Comparison of ENCODE assay signal across 8 cellular contexts in the genomic region with DNA sequence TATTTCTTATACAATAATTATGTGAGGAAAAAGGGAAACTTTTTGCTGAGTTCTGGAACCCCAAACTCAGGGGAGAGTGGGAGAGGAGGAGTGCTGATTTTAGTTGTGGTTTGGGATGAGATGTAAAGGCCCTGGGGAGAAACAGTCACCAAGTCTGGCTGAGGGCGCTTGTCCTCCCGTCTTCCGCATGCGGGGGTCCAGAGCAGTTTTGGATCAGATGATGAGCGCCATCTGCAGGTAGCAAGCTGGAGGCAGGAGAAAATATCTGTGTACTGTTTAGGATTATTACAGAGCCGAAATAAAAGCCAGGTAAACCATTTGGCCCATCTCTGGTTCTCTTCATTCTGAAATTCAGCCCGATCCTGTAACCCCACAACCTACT. TPM values are rescaled to one million over a fixed set of nuclear protein-coding genes. Genes with fewer than 3 reads are reported as not detected.
DNase-seq lines count a peak whose midpoint lies in the region; ATAC-seq, FAIRE-seq and TF ChIP-seq lines count a peak whose summit lies in the region.

No MANE protein-coding gene starts in this region.

- H3K9ac ChIP-seq in HUES6 (ENCODE audit: low read length) (no peak overlapping the region), mucosa of stomach (ENCODE audit: low read length) (peak overlapping the region; percentile 95)

- H3K9me3 ChIP-seq in HUES6 (ENCODE audit: control insufficient read depth, insufficient read depth, low read depth, low read length) (0 out of 2 replicates have a peak, but pooled peaks cover 5% of the 10 kb centered on the region), mucosa of stomach (ENCODE audit: control insufficient read depth, low read length) (no peaks in the 10 kb centered on the region)

- 0 out of 2 replicates have a peak, but pooled peaks cover 4% of the 10 kb centered on the region for H3K27me3 ChIP-seq in HUES6 (ENCODE audit: control insufficient read depth, insufficient read depth, low read length)
- H3K27me3 ChIP-seq in mucosa of stomach (ENCODE audit: control insufficient read depth, insufficient read depth, low read length) = no peaks in the 10 kb centered on the region

- no peaks in the 10 kb centered on the region for H3K36me3 ChIP-seq in HUES6 (ENCODE audit: control insufficient read depth, insufficient read depth, low read length)
- H3K36me3 ChIP-seq in mucosa of stomach (ENCODE audit: control insufficient read depth, insufficient read depth, low read length) = no peaks in the 10 kb centered on the region

- FAIRE-seq in A204.1 (lab: Jason Lieb, UNC) = peak; percentile 49

- H3K4me1 ChIP-seq in HUES6 (ENCODE audit: control insufficient read depth, insufficient read depth, low read length) (peaks cover 12% of the 10 kb centered on the region), mucosa of stomach (ENCODE audit: control insufficient read depth, insufficient read depth, low read length) (peaks cover 20% of the 10 kb centered on the region)

- H3K27ac ChIP-seq in HUES6 (ENCODE audit: low read depth, low read length) = no peak overlapping the region

- H3K4me3 ChIP-seq in HUES6 (ENCODE audit: low read depth, low read length) (peak overlapping the region; percentile 88), epithelial cell of proximal tubule (ENCODE audit: low read depth, low read length) (peak overlapping the region; percentile 89), mucosa of stomach (ENCODE audit: low read length) (peak overlapping the region; percentile 70)

- peak; percentile 43 for ATAC-seq in GM18517 (IDR thresholded peaks at IDR 0.05; ENCODE audit: unreplicated experiment)

- peak; percentile 72 for DNase-seq in NOMO-1 treated with dmso at 0.1 percent for 144 hours (lab: John Stamatoyannopoulos, UW; ENCODE audit: unreplicated experiment)
- DNase-seq in activated CD8-positive, alpha-beta memory T cell treated with anti-CD3 and anti-CD28 coated beads, Interleukin-2, amount 50 U/mL, for 4 hours = peak; percentile 82
- DNase-seq in epithelial cell of proximal tubule (ENCODE audit: low read depth) = no peak
- DNase-seq in stimulated activated CD8-positive, alpha-beta memory T cell treated with anti-CD3 and anti-CD28 coated beads, Interleukin-4, amount 100 ng/mL, for 24 hours (ENCODE audit: low read depth) = peak; percentile 60

- peak; percentile 87 for TF ChIP-seq CTCF in epithelial cell of proximal tubule (conservative IDR thresholded peaks at IDR 0.05; ENCODE audit: low read depth, low read length)

RNA-seq across cellular contexts. Expression of gene PARP14, which starts 1.6 kb away (rescaled TPM):
- 27.7 and 52.2 TPM in 2 replicates for total RNA-seq in epithelial cell of proximal tubule
